In genomic region chrX:14886252-14886651, GRCh38 we compare ENCODE assay signal across 37 cellular contexts. TPM values are rescaled to one million over a fixed set of nuclear protein-coding genes. Genes with fewer than 3 reads are reported as not detected.
"Had no signal": no experiment of that assay in that cellular context is flagged by ENCODE, and none has a peak within 500 bp of the region (broad histone marks: within the 10 kb centered on the region; RNA-seq: fewer than 3 reads in every experiment).

No MANE protein-coding gene starts in this region.

- DNase-seq: activated B cell treated with CpG ODN at 0.5 μM for 24 hours; activated CD4-positive, alpha-beta memory T cell treated with anti-CD3 and anti-CD28 coated beads for 36 hours; activated CD4-positive, alpha-beta T cell treated with anti-CD3 and anti-CD28 coated beads for 4 hours; activated CD4-positive, alpha-beta T cell treated with anti-CD3 and anti-CD28 coated beads, Interleukin-2, amount 50 U/mL, for 1 hour; activated CD4-positive, CD25-positive, alpha-beta regulatory T cell treated with anti-CD3 and anti-CD28 coated beads, Interleukin-2, amount 50 U/mL, for 72 hours; activated CD8-positive, alpha-beta memory T cell treated with anti-CD3 and anti-CD28 coated beads, Interleukin-2, amount 50 U/mL, for 4 hours; activated effector memory CD4-positive, alpha-beta T cell treated with anti-CD3 and anti-CD28 coated beads, Interleukin-2, amount 50 U/mL, for 16 hours; activated naive CD4-positive, alpha-beta T cell treated with Interleukin-2 at 50 U/mL for 16 hours; activated T-cell treated with anti-CD3 and anti-CD28 coated beads for 4 hours; activated T-cell treated with anti-CD3 and anti-CD28 coated beads, Interleukin-2, amount 50 U/mL, for 48 hours; amniotic stem cell; NCI-H1092 treated with DMSO at 0.1 percent for 48 hours; NCI-H1417 treated with DMSO at 0.1 percent for 48 hours; NCI-H1694; NCI-H1930; NCI-H2081 treated with DMSO at 0.1 percent for 48 hours; NCI-H226; NCI-H446 treated with DMSO at 0.1 percent for 48 hours; NCI-H524; NCI-H69; NK-92 treated with Interleukin-12 subunit alpha and Interleukin-12 subunit beta, amount 100 ng/mL, for 24 hours; PC-3; Peyer's patch; RPMI8226; SHP77 treated with DMSO at 0.1 percent for 48 hours; SK-N-SH; T-cell; T-helper 2 cell; T-helper 9 cell had no signal

- H3K4me1 ChIP-seq: ascending aorta, Peyer's patch, SJSA1 had no signal

- H3K4me3 Mint-ChIP-seq: activated B cell treated with CpG ODN at 0.5 μM for 24 hours; activated CD4-positive, alpha-beta memory T cell treated with anti-CD3 and anti-CD28 coated beads for 36 hours; activated T-helper 17 cell treated with anti-CD3 and anti-CD28 coated beads, Interleukin-2, amount 50 U/mL, for 72 hours; central memory CD8-positive, alpha-beta T cell; T-cell had no signal

- H3K27ac Mint-ChIP-seq: activated B cell treated with CpG ODN at 0.5 μM for 24 hours; activated CD4-positive, alpha-beta memory T cell treated with anti-CD3 and anti-CD28 coated beads for 36 hours; activated T-helper 17 cell treated with anti-CD3 and anti-CD28 coated beads, Interleukin-2, amount 50 U/mL, for 72 hours; T-cell had no signal

- ATAC-seq: activated naive CD4-positive, alpha-beta T cell treated with anti-CD3 and anti-CD28 coated beads, Interleukin-2, amount 50 U/mL, for 72 hours; activated T-helper 17 cell treated with anti-CD3 and anti-CD28 coated beads, Interleukin-2, amount 50 U/mL, for 72 hours; K562; PC-3; T-cell had no signal

- H3K27me3 Mint-ChIP-seq: activated B cell treated with CpG ODN at 0.5 μM for 24 hours; activated CD4-positive, alpha-beta memory T cell treated with anti-CD3 and anti-CD28 coated beads for 36 hours; activated T-helper 17 cell treated with anti-CD3 and anti-CD28 coated beads, Interleukin-2, amount 50 U/mL, for 72 hours; central memory CD8-positive, alpha-beta T cell; T-cell had no signal

- H3K27me3 ChIP-seq: ascending aorta, cardiac muscle cell, Peyer's patch, SJSA1 had no signal

- H3K27ac ChIP-seq: ascending aorta, cardiac muscle cell, Peyer's patch, SJSA1, VCaP had no signal

- H3K36me3 ChIP-seq: ascending aorta, cardiac muscle cell, Peyer's patch, SJSA1 had no signal

- H3K4me3 ChIP-seq: ascending aorta, cardiac muscle cell, K562, Peyer's patch, SJSA1 had no signal

- FAIRE-seq: K562 had no signal

- H3K9me3 ChIP-seq: ascending aorta, Peyer's patch, SJSA1, SK-N-SH had no signal

- H3K9me3 Mint-ChIP-seq: activated B cell treated with CpG ODN at 0.5 μM for 24 hours; activated T-helper 17 cell treated with anti-CD3 and anti-CD28 coated beads, Interleukin-2, amount 50 U/mL, for 72 hours; central memory CD8-positive, alpha-beta T cell had no signal

RNA-seq across cellular contexts. Expression of gene FANCB, which starts 13.4 kb away (rescaled TPM):
- total RNA-seq: ascending aorta had no signal
